14 cellular contexts compared by ENCODE assay signal in genomic region chr3:152073267-152073666, GRCh38.
DNase-seq lines count a peak whose midpoint lies in the region; TF ChIP-seq lines count a peak whose summit lies in the region.
"Had no signal": no experiment of that assay in that cellular context is flagged by ENCODE, and none has a peak within 500 bp of the region (broad histone marks: within the 10 kb centered on the region; RNA-seq: fewer than 3 reads in every experiment).

No MANE protein-coding gene starts in this region.

- H2AFZ ChIP-seq in OCI-LY3 (ENCODE audit: low read depth, low read length) (no peak overlapping the region), neural progenitor cell (replicated peaks) (no peak overlapping the region)

- H3K4me2 ChIP-seq in OCI-LY3 (ENCODE audit: low read length) (no peak overlapping the region), skeletal muscle satellite cell (ENCODE audit: low read length) (peak overlapping the region; percentile 45), neural progenitor cell (no peak overlapping the region)

- H3K9ac ChIP-seq in OCI-LY3 (ENCODE audit: low read length) = no peak overlapping the region
- H3K9ac ChIP-seq in skeletal muscle satellite cell (ENCODE audit: low read depth, low read length) = peak overlapping the region; percentile 17
- H3K9ac ChIP-seq in neural progenitor cell = no peak overlapping the region

- H3K9me3 ChIP-seq in OCI-LY3 (ENCODE audit: insufficient read depth, low read length) (no peaks in the 10 kb centered on the region), skeletal muscle satellite cell (replicated peaks; ENCODE audit: low read length) (no peaks in the 10 kb centered on the region), neural progenitor cell (ENCODE audit: low read depth) (no peaks in the 10 kb centered on the region)

- peaks cover 13% of the 10 kb centered on the region for H3K9me3 Mint-ChIP-seq in neural progenitor cell
- H3K9me3 Mint-ChIP-seq: nephron progenitor cell; stimulated activated memory B cell treated with anti-CD40 and anti-IgM and Interleukin-4, amounts not matched to agents 10 μg/mL and 1 μg/mL and 100 μg/mL, for 72 hours had no signal

- H3K79me2 ChIP-seq in OCI-LY3 (ENCODE audit: low read length) (no peaks in the 10 kb centered on the region), neural progenitor cell (ENCODE audit: low read depth) (no peaks in the 10 kb centered on the region)

- H3K27ac Mint-ChIP-seq in neural progenitor cell = no peak overlapping the region
- H3K27ac Mint-ChIP-seq: activated CD8-positive, alpha-beta T cell treated with anti-CD3 and anti-CD28 coated beads, Interleukin-2, amount 10 ng/mL, durations not matched to agents 7 days and 5 days; activated naive CD4-positive, alpha-beta T cell treated with anti-CD3 and anti-CD28 coated beads, Interleukin-2, amount 50 U/mL, for 72 hours; nephron progenitor cell; stimulated activated memory B cell treated with anti-CD40 and anti-IgM and Interleukin-4, amounts not matched to agents 10 μg/mL and 1 μg/mL and 100 μg/mL, for 72 hours had no signal

- no peaks in the 10 kb centered on the region for H3K36me3 ChIP-seq in OCI-LY3 (replicated peaks; ENCODE audit: low read depth, low read length)
- no peaks in the 10 kb centered on the region for H3K36me3 ChIP-seq in skeletal muscle satellite cell (ENCODE audit: insufficient read depth, low read length)
- no peaks in the 10 kb centered on the region for H3K36me3 ChIP-seq in neural progenitor cell
- no peaks in the 10 kb centered on the region for H3K36me3 ChIP-seq in H7 (replicated peaks; ENCODE audit: control insufficient read depth, insufficient read depth, low read length)

- H3K4me3 Mint-ChIP-seq in neural progenitor cell = no peak overlapping the region
- H3K4me3 Mint-ChIP-seq: activated CD8-positive, alpha-beta T cell treated with anti-CD3 and anti-CD28 coated beads, Interleukin-2, amount 10 ng/mL, durations not matched to agents 7 days and 5 days; nephron progenitor cell; stimulated activated memory B cell treated with anti-CD40 and anti-IgM and Interleukin-4, amounts not matched to agents 10 μg/mL and 1 μg/mL and 100 μg/mL, for 72 hours had no signal

- DNase-seq in GM04504 (ENCODE audit: low read depth) (peak; percentile 39), fibroblast of gingiva (ENCODE audit: low read depth) (peak; percentile 68), neural progenitor cell (ENCODE audit: low spot score) (no peak), T-helper 1 cell (no peak), H7 (no peak)
- DNase-seq: activated CD8-positive, alpha-beta T cell treated with anti-CD3 and anti-CD28 coated beads, Interleukin-2, amount 10 ng/mL, durations not matched to agents 7 days and 5 days; effector memory CD4-positive, alpha-beta T cell; NCI-H146; nephron progenitor cell; T-helper 2 cell had no signal

- H3K4me1 ChIP-seq in OCI-LY3 (ENCODE audit: low read length) (peaks cover 16% of the 10 kb centered on the region), skeletal muscle satellite cell (ENCODE audit: control insufficient read depth, insufficient read depth, low read length) (peaks cover 7% of the 10 kb centered on the region), neural progenitor cell (no peaks in the 10 kb centered on the region)

- H3K27me3 Mint-ChIP-seq in neural progenitor cell (ENCODE audit: insufficient read depth, low read depth) = no peaks in the 10 kb centered on the region
- H3K27me3 Mint-ChIP-seq: stimulated activated memory B cell treated with anti-CD40 and anti-IgM and Interleukin-4, amounts not matched to agents 10 μg/mL and 1 μg/mL and 100 μg/mL, for 72 hours had no signal

- H3F3A ChIP-seq in neural progenitor cell (ENCODE audit: low read depth) = no peaks in the 10 kb centered on the region

- no peaks in the 10 kb centered on the region for H4K20me1 ChIP-seq in OCI-LY3 (ENCODE audit: insufficient read depth, low read length)
- H4K20me1 ChIP-seq in neural progenitor cell (ENCODE audit: low read depth) = no peaks in the 10 kb centered on the region

- peak; percentile 12 for TF ChIP-seq CTCF in OCI-LY3 (IDR thresholded peaks at IDR 0.05; ENCODE audit: low read depth, low read length)
- no peak for TF ChIP-seq CTCF in neural progenitor cell (IDR thresholded peaks at IDR 0.05)

- H3K4me3 ChIP-seq in OCI-LY3 (ENCODE audit: low read length) = no peak overlapping the region
- H3K4me3 ChIP-seq in skeletal muscle satellite cell (ENCODE audit: low read length) = no peak overlapping the region
- no peak overlapping the region for H3K4me3 ChIP-seq in neural progenitor cell
- H3K4me3 ChIP-seq in H7 (ENCODE audit: insufficient read depth, low read depth, low read length) = no peak overlapping the region

- H3K27me3 ChIP-seq in OCI-LY3 (ENCODE audit: low read depth, low read length) = no peaks in the 10 kb centered on the region
- H3K27me3 ChIP-seq in skeletal muscle satellite cell (ENCODE audit: control insufficient read depth, insufficient read depth, low read length) = no peaks in the 10 kb centered on the region
- H3K27me3 ChIP-seq in neural progenitor cell = no peaks in the 10 kb centered on the region
- no peaks in the 10 kb centered on the region for H3K27me3 ChIP-seq in H7 (ENCODE audit: control insufficient read depth, insufficient read depth, low read length)

- H3K36me3 Mint-ChIP-seq in neural progenitor cell = no peaks in the 10 kb centered on the region
- H3K36me3 Mint-ChIP-seq: stimulated activated memory B cell treated with anti-CD40 and anti-IgM and Interleukin-4, amounts not matched to agents 10 μg/mL and 1 μg/mL and 100 μg/mL, for 72 hours had no signal

- H3K27ac ChIP-seq in OCI-LY3 (ENCODE audit: low read length) (no peak overlapping the region), neural progenitor cell (no peak overlapping the region)

- no peaks in the 10 kb centered on the region for H3K4me1 Mint-ChIP-seq in neural progenitor cell
- H3K4me1 Mint-ChIP-seq: nephron progenitor cell; stimulated activated memory B cell treated with anti-CD40 and anti-IgM and Interleukin-4, amounts not matched to agents 10 μg/mL and 1 μg/mL and 100 μg/mL, for 72 hours had no signal

Comparison
In these comparisons a context has a peak if more than half of its experiments do, and no peak if none do; other contexts are left out.
1. DNase-seq: peak in GM04504 (single experiment) and fibroblast of gingiva (single experiment); none in neural progenitor cell (single experiment), T-helper 1 cell (0 of 5) and H7 (single experiment).